ENCODE assay signal across 21 cellular contexts in the genomic region with DNA sequence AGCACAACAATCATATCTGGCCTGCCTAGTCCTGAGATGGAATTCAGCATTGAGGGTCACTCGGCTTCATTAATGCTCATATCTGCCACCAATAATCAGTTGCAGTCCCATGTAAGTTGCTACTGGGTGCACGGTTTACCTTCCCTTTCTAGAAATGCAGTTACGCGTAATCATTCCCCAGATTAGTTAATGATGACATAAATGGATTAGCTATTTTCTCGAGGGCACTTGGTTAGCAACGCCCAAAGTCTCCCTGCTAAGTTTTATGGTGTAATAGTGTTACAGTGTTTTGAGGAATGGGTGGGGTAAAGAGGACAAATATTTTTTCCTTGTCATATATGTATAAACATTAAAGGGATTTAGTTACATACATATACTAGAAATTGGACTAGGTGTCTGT.
"Had no signal": no experiment of that assay in that cellular context is flagged by ENCODE, and none has a peak within 500 bp of the region (broad histone marks: within the 10 kb centered on the region; RNA-seq: fewer than 3 reads in every experiment).

No MANE protein-coding gene starts in this region.

- H3K27ac ChIP-seq: coronary artery, dorsolateral prefrontal cortex, psoas muscle, testis, tibial nerve, upper lobe of right lung, vagina had no signal

- H3K27me3 Mint-ChIP-seq: stimulated activated naive CD8-positive, alpha-beta T cell treated with anti-CD3 and anti-CD28 coated beads, Interleukin-15, amount 100 ng/mL, for 72 hours had no signal

- DNase-seq: dorsolateral prefrontal cortex; effector CD8-positive, alpha-beta T cell; islet precursor cell; left cardiac atrium; left ventricle myocardium superior; mesendoderm; naive B cell; nephron progenitor cell; psoas muscle; stimulated activated CD4-positive, alpha-beta T cell treated with anti-CD3 and anti-CD28 coated beads, Interleukin-2, amount 100 ng/mL, for 24 hours; stimulated activated CD4-positive, alpha-beta T cell treated with anti-CD3 and anti-CD28 coated beads, Interleukin-4, amount 100 ng/mL, for 4 hours; stimulated activated naive B cell treated with anti-CD40 and anti-IgM and Interleukin-4, amounts not matched to agents 10 μg/mL and 1 μg/mL and 100 μg/mL, for 72 hours; stimulated activated naive CD8-positive, alpha-beta T cell treated with anti-CD3 and anti-CD28 coated beads, Interleukin-15, amount 100 ng/mL, for 72 hours; testis; upper lobe of right lung had no signal

- FAIRE-seq: frontal cortex had no signal

- ATAC-seq: left cardiac atrium; left ventricle myocardium superior; psoas muscle; sciatic nerve; stimulated activated naive B cell treated with anti-CD40 and anti-IgM and Interleukin-4, amounts not matched to agents 10 μg/mL and 1 μg/mL and 100 μg/mL, for 72 hours; stimulated activated naive CD8-positive, alpha-beta T cell treated with anti-CD3 and anti-CD28 coated beads, Interleukin-15, amount 100 ng/mL, for 72 hours; upper lobe of right lung had no signal

- H3K4me1 ChIP-seq: psoas muscle, testis, upper lobe of right lung, vagina had no signal

- H3K36me3 ChIP-seq: tibial nerve, upper lobe of right lung, vagina had no signal

- H3K9me3 ChIP-seq: psoas muscle, testis, tibial nerve, upper lobe of right lung, vagina had no signal

- H3K9me3 Mint-ChIP-seq: stimulated activated naive B cell treated with anti-CD40 and anti-IgM and Interleukin-4, amounts not matched to agents 10 μg/mL and 1 μg/mL and 100 μg/mL, for 72 hours; stimulated activated naive CD8-positive, alpha-beta T cell treated with anti-CD3 and anti-CD28 coated beads, Interleukin-15, amount 100 ng/mL, for 72 hours had no signal

- H3K4me1 Mint-ChIP-seq: naive B cell; nephron progenitor cell; stimulated activated naive B cell treated with anti-CD40 and anti-IgM and Interleukin-4, amounts not matched to agents 10 μg/mL and 1 μg/mL and 100 μg/mL, for 72 hours; stimulated activated naive CD8-positive, alpha-beta T cell treated with anti-CD3 and anti-CD28 coated beads, Interleukin-15, amount 100 ng/mL, for 72 hours had no signal

- H3K4me3 ChIP-seq: coronary artery, dorsolateral prefrontal cortex, lung, psoas muscle, testis, tibial nerve, upper lobe of right lung, vagina had no signal

- H3K27me3 ChIP-seq: testis, tibial nerve, upper lobe of right lung, vagina had no signal

- H3K4me3 Mint-ChIP-seq: naive B cell; nephron progenitor cell; stimulated activated naive B cell treated with anti-CD40 and anti-IgM and Interleukin-4, amounts not matched to agents 10 μg/mL and 1 μg/mL and 100 μg/mL, for 72 hours; stimulated activated naive CD8-positive, alpha-beta T cell treated with anti-CD3 and anti-CD28 coated beads, Interleukin-15, amount 100 ng/mL, for 72 hours had no signal

- H3K36me3 Mint-ChIP-seq: naive B cell; stimulated activated naive B cell treated with anti-CD40 and anti-IgM and Interleukin-4, amounts not matched to agents 10 μg/mL and 1 μg/mL and 100 μg/mL, for 72 hours had no signal
